Comparison of ENCODE assay signal across 8 cellular contexts in genomic region chr11:86193297-86194095, GRCh38. TPM values are rescaled to one million over a fixed set of nuclear protein-coding genes. Genes with fewer than 3 reads are reported as not detected.
A peak's percentile ranks its signal among the peaks of the same experiment; 100 is the strongest.
DNase-seq lines count a peak whose midpoint lies in the region; ATAC-seq and TF ChIP-seq lines count a peak whose summit lies in the region.

No MANE protein-coding gene starts in this region.

- peak overlapping the region; percentile 86 for H3K27ac Mint-ChIP-seq in activated T-cell treated with anti-CD3 and anti-CD28 coated beads, Interleukin-2, amount 50 U/mL, for 24 hours
- H3K27ac Mint-ChIP-seq in natural killer cell treated with Interleukin-12 subunit alpha and Interleukin-12 subunit beta and Interleukin-15 and Interleukin-18, amount 100 ng/mL, for 72 hours = peak overlapping the region; percentile 89 to 92

- H4K20me1 ChIP-seq in OCI-LY3 (ENCODE audit: insufficient read depth, low read length) = no peaks in the 10 kb centered on the region

- H3K79me2 ChIP-seq in OCI-LY3 (ENCODE audit: low read length) = no peaks in the 10 kb centered on the region

- H3K4me2 ChIP-seq in OCI-LY3 (ENCODE audit: low read length) = peak overlapping the region; percentile 79

- H3K9me3 Mint-ChIP-seq in activated T-cell treated with anti-CD3 and anti-CD28 coated beads, Interleukin-2, amount 50 U/mL, for 24 hours = no peaks in the 10 kb centered on the region
- no peaks in the 10 kb centered on the region for H3K9me3 Mint-ChIP-seq in natural killer cell treated with Interleukin-12 subunit alpha and Interleukin-12 subunit beta and Interleukin-15 and Interleukin-18, amount 100 ng/mL, for 72 hours

- no peaks in the 10 kb centered on the region for H3K27me3 Mint-ChIP-seq in activated T-cell treated with anti-CD3 and anti-CD28 coated beads, Interleukin-2, amount 50 U/mL, for 24 hours
- H3K27me3 Mint-ChIP-seq in natural killer cell treated with Interleukin-12 subunit alpha and Interleukin-12 subunit beta and Interleukin-15 and Interleukin-18, amount 100 ng/mL, for 72 hours = no peaks in the 10 kb centered on the region

- H3K9me3 ChIP-seq in HUES64 (ENCODE audit: insufficient read depth, low read depth, low read length) (no peaks in the 10 kb centered on the region), OCI-LY3 (ENCODE audit: insufficient read depth, low read length) (no peaks in the 10 kb centered on the region)

- peak overlapping the region; percentile 66 for H3K4me3 Mint-ChIP-seq in activated T-cell treated with anti-CD3 and anti-CD28 coated beads, Interleukin-2, amount 50 U/mL, for 24 hours
- H3K4me3 Mint-ChIP-seq in natural killer cell treated with Interleukin-12 subunit alpha and Interleukin-12 subunit beta and Interleukin-15 and Interleukin-18, amount 100 ng/mL, for 72 hours = peak overlapping the region; percentile 78

- peak; percentile 97 for ATAC-seq in GM21529 (IDR thresholded peaks at IDR 0.05; ENCODE audit: unreplicated experiment)
- ATAC-seq in natural killer cell treated with Interleukin-12 subunit alpha and Interleukin-12 subunit beta and Interleukin-15 and Interleukin-18, amount 100 ng/mL, for 72 hours = peak; percentile 96 to 97

- H3K4me1 ChIP-seq in HUES64 (ENCODE audit: insufficient read depth, low read length) (peaks cover 4% of the 10 kb centered on the region; the same call in 1 of the 2 replicates), OCI-LY3 (ENCODE audit: low read length) (peaks cover 41% of the 10 kb centered on the region)

- no peaks in the 10 kb centered on the region for H3K36me3 ChIP-seq in HUES64 (ENCODE audit: insufficient read depth, low read length)
- no peaks in the 10 kb centered on the region for H3K36me3 ChIP-seq in OCI-LY3 (replicated peaks; ENCODE audit: low read depth, low read length)

- H3K4me3 ChIP-seq in HUES64 (ENCODE audit: low read length) (peak overlapping the region; percentile 36), OCI-LY3 (ENCODE audit: low read length) (peak overlapping the region; percentile 66), fibroblast of mammary gland (ENCODE audit: control insufficient read depth, low read depth, low read length) (no peak overlapping the region)

- peaks cover 4% of the 10 kb centered on the region; the same call in 1 of the 2 replicates for H3K27me3 ChIP-seq in HUES64 (ENCODE audit: insufficient read depth, low read length)
- peaks cover 4% of the 10 kb centered on the region; the same call in 1 of the 2 replicates for H3K27me3 ChIP-seq in OCI-LY3 (ENCODE audit: low read depth, low read length)

- H3K36me3 Mint-ChIP-seq in activated T-cell treated with anti-CD3 and anti-CD28 coated beads, Interleukin-2, amount 50 U/mL, for 24 hours (ENCODE audit: low read depth) = no peaks in the 10 kb centered on the region
- H3K36me3 Mint-ChIP-seq in natural killer cell treated with Interleukin-12 subunit alpha and Interleukin-12 subunit beta and Interleukin-15 and Interleukin-18, amount 100 ng/mL, for 72 hours = no peaks in the 10 kb centered on the region

- WGBS in HUES64 = 30% methylated on average over 7 of the region's 7 CpGs

- H3K4me1 Mint-ChIP-seq in activated T-cell treated with anti-CD3 and anti-CD28 coated beads, Interleukin-2, amount 50 U/mL, for 24 hours (ENCODE audit: low read depth) = peaks cover 39% of the 10 kb centered on the region
- peaks cover 31 to 36% of the 10 kb centered on the region in 2 donors for H3K4me1 Mint-ChIP-seq in natural killer cell treated with Interleukin-12 subunit alpha and Interleukin-12 subunit beta and Interleukin-15 and Interleukin-18, amount 100 ng/mL, for 72 hours (ENCODE audit: low read depth in 2 of 2)

- TF ChIP-seq CTCF in OCI-LY3 (IDR thresholded peaks at IDR 0.05; ENCODE audit: low read depth, low read length) = peak; percentile 99
- peak; percentile 79 for TF ChIP-seq CTCF in fibroblast of mammary gland (conservative IDR thresholded peaks at IDR 0.05; ENCODE audit: control insufficient read depth, insufficient read depth, low read depth, low read length)

- no peak overlapping the region for H3K9ac ChIP-seq in HUES64 (ENCODE audit: low read depth, low read length)
- peak overlapping the region; percentile 59 for H3K9ac ChIP-seq in OCI-LY3 (ENCODE audit: low read length)

- H2AFZ ChIP-seq in OCI-LY3 (ENCODE audit: low read depth, low read length) = peak overlapping the region; percentile 63

- DNase-seq in DMS79 (lab: John Stamatoyannopoulos, UW) (peak; percentile 55), fibroblast of mammary gland (ENCODE audit: low read depth) (peak; percentile 85), substantia nigra (lab: John Stamatoyannopoulos, UW) (peak in 38 of 49 donors; percentile 3 to 76 (median 47))
- DNase-seq in activated T-cell treated with anti-CD3 and anti-CD28 coated beads, Interleukin-2, amount 50 U/mL, for 24 hours = peak; percentile 69
- DNase-seq in natural killer cell treated with Interleukin-12 subunit alpha and Interleukin-12 subunit beta and Interleukin-15 and Interleukin-18, amount 100 ng/mL, for 72 hours (ENCODE audit: low spot score) = peak; percentile 79

- H3K27ac ChIP-seq in HUES64 (ENCODE audit: low read depth, low read length) (no peak overlapping the region), OCI-LY3 (ENCODE audit: low read length) (peak overlapping the region; percentile 76), substantia nigra (ENCODE audit: low read depth, low read length, poor library complexity, severe bottlenecking) (peak overlapping the region; percentile 68)

RNA-seq across cellular contexts. Expression of gene EED, which starts 51.1 kb away (rescaled TPM):
- polyA plus RNA-seq in HUES64 (2013, experiment 1 of 2) = 30.9 TPM
- polyA plus RNA-seq in HUES64 (2013, experiment 2 of 2) = 29.1 TPM
- 100 to 1,000 TPM in 1 of 2 donors, 10 to 100 TPM in 1; 89.3 to 143 TPM for total RNA-seq in natural killer cell treated with Interleukin-12 subunit alpha and Interleukin-12 subunit beta and Interleukin-15 and Interleukin-18, amount 100 ng/mL, for 72 hours
